In the genomic region with DNA sequence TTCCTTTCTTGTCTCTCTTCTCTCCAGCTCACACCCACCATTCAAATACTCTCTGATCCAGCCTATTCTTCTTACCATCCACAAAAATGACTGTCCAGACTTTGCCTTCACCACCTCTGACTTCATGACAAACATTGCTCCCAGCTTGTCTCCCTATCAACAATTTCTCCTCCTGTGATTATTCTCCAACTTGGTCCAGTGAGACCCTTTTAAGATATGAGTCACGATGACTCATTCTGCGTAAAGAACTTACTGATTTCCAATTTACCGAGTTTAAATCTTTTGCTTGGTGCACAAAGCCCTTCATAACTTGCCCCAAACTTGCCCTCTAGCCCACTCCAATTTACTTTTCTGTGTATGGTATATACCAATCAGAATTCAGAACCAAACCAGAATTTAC, we compare ENCODE assay signal across 3 cellular contexts.
TF ChIP-seq lines count a peak whose summit lies in the region.

No MANE protein-coding gene starts in this region.

TF ChIP-seq in IMR-90, 13 proteins besides CTCF, POLR2A, EP300 and RAD21:
- no peak for TF ChIP-seq CEBPB (IDR thresholded peaks at IDR 0.05; ENCODE audit: low read depth, low read length)
- TF ChIP-seq FOS (IDR thresholded peaks at IDR 0.05; ENCODE audit: low read depth, low read length), result peak; percentile 90

TF ChIP-seq in endothelial cell of umbilical vein, 7 proteins besides CTCF, POLR2A, EP300 and RAD21:
- TF ChIP-seq, protein P1, sequence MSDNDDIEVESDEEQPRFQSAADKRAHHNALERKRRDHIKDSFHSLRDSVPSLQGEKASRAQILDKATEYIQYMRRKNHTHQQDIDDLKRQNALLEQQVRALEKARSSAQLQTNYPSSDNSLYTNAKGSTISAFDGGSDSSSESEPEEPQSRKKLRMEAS (IDR thresholded peaks at IDR 0.05; ENCODE audit: insufficient read depth, insufficient read length), result no peak
- TF ChIP-seq JUN (IDR thresholded peaks at IDR 0.05; ENCODE audit: borderline replicate concordance, insufficient read depth, insufficient read length, low read depth), result peak; percentile 13
TF ChIP-seq in endothelial cell of umbilical vein: peak in this region for 1.

TF ChIP-seq in WTC11, 78 proteins besides CTCF, POLR2A, EP300 and RAD21:
- TF ChIP-seq JAZF1 (CRISPR knock-in tag; IDR thresholded peaks at IDR 0.05), result no peak
- TF ChIP-seq NFE2L1 (CRISPR knock-in tag; IDR thresholded peaks at IDR 0.05), result no peak
- no peak for TF ChIP-seq TCF7 (CRISPR knock-in tag; IDR thresholded peaks at IDR 0.05; ENCODE audit: low read depth)
- TF ChIP-seq, protein P2, sequence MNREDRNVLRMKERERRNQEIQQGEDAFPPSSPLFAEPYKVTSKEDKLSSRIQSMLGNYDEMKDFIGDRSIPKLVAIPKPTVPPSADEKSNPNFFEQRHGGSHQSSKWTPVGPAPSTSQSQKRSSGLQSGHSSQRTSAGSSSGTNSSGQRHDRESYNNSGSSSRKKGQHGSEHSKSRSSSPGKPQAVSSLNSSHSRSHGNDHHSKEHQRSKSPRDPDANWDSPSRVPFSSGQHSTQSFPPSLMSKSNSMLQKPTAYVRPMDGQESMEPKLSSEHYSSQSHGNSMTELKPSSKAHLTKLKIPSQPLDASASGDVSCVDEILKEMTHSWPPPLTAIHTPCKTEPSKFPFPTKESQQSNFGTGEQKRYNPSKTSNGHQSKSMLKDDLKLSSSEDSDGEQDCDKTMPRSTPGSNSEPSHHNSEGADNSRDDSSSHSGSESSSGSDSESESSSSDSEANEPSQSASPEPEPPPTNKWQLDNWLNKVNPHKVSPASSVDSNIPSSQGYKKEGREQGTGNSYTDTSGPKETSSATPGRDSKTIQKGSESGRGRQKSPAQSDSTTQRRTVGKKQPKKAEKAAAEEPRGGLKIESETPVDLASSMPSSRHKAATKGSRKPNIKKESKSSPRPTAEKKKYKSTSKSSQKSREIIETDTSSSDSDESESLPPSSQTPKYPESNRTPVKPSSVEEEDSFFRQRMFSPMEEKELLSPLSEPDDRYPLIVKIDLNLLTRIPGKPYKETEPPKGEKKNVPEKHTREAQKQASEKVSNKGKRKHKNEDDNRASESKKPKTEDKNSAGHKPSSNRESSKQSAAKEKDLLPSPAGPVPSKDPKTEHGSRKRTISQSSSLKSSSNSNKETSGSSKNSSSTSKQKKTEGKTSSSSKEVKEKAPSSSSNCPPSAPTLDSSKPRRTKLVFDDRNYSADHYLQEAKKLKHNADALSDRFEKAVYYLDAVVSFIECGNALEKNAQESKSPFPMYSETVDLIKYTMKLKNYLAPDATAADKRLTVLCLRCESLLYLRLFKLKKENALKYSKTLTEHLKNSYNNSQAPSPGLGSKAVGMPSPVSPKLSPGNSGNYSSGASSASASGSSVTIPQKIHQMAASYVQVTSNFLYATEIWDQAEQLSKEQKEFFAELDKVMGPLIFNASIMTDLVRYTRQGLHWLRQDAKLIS (CRISPR knock-in tag; IDR thresholded peaks at IDR 0.05; ENCODE audit: borderline replicate concordance), result no peak
- no peak for TF ChIP-seq EMX1 (CRISPR knock-in tag; IDR thresholded peaks at IDR 0.05)
- TF ChIP-seq ETV6 (CRISPR knock-in tag; IDR thresholded peaks at IDR 0.05), result no peak
- no peak for TF ChIP-seq ATF2 (CRISPR knock-in tag; IDR thresholded peaks at IDR 0.05; ENCODE audit: borderline replicate concordance, low read depth)
- no peak for TF ChIP-seq CREB1 (CRISPR knock-in tag; IDR thresholded peaks at IDR 0.05)
- no peak for TF ChIP-seq RORB (CRISPR knock-in tag; IDR thresholded peaks at IDR 0.05)
- TF ChIP-seq PRRX2 (CRISPR knock-in tag; IDR thresholded peaks at IDR 0.05), result no peak
- no peak for TF ChIP-seq SMAD3 (CRISPR knock-in tag; IDR thresholded peaks at IDR 0.05; ENCODE audit: borderline replicate concordance)
- TF ChIP-seq ATF1 (CRISPR knock-in tag; IDR thresholded peaks at IDR 0.05), result no peak
- TF ChIP-seq ZNF232 (CRISPR knock-in tag; IDR thresholded peaks at IDR 0.05), result no peak
- TF ChIP-seq ZNF219 (CRISPR knock-in tag; IDR thresholded peaks at IDR 0.05; ENCODE audit: borderline replicate concordance), result no peak
- TF ChIP-seq FOXJ3 (CRISPR knock-in tag; IDR thresholded peaks at IDR 0.05; ENCODE audit: borderline replicate concordance), result no peak
- TF ChIP-seq NR2C2 (CRISPR knock-in tag; IDR thresholded peaks at IDR 0.05), result no peak
- no peak for TF ChIP-seq E2F5 (CRISPR knock-in tag; IDR thresholded peaks at IDR 0.05)
- no peak for TF ChIP-seq SP1 (CRISPR knock-in tag; conservative IDR thresholded peaks at IDR 0.05)
